In genomic region chr6:144566868-144567615, GRCh38 we compare ENCODE assay signal across 1 cellular context.
TF ChIP-seq lines count a peak whose summit lies in the region.

No MANE protein-coding gene starts in this region.

TF ChIP-seq in GM12878, 131 proteins besides CTCF, POLR2A, EP300 and RAD21 (continued from another document):
- TF ChIP-seq SKIL (IDR thresholded peaks at IDR 0.05; ENCODE audit: low read depth, poor library complexity, severe bottlenecking) (no peak), NR2C1 (IDR thresholded peaks at IDR 0.05) (no peak), BCL3 (IDR thresholded peaks at IDR 0.05; ENCODE audit: borderline replicate concordance, insufficient read depth, low read depth, low read length, poor library complexity, severe bottlenecking) (no peak), HDAC6 (IDR thresholded peaks at IDR 0.05; ENCODE audit: unreplicated experiment) (no peak), SREBF2 (IDR thresholded peaks at IDR 0.05; ENCODE audit: low read length) (no peak), NFIC (IDR thresholded peaks at IDR 0.05; ENCODE audit: low read depth, low read length) (no peak), ZBTB40 (IDR thresholded peaks at IDR 0.05; ENCODE audit: borderline replicate concordance) (no peak), SIN3A (IDR thresholded peaks at IDR 0.05; ENCODE audit: low read depth, low read length) (no peak), TCF3 (IDR thresholded peaks at IDR 0.05; ENCODE audit: borderline replicate concordance, insufficient read depth, low read depth, low read length) (no peak), SPI1 (IDR thresholded peaks at IDR 0.05; ENCODE audit: borderline replicate concordance, insufficient read depth, low read depth, low read length) (no peak), MAX (IDR thresholded peaks at IDR 0.05; ENCODE audit: low read depth, low read length) (no peak)
- TF ChIP-seq, protein P1, sequence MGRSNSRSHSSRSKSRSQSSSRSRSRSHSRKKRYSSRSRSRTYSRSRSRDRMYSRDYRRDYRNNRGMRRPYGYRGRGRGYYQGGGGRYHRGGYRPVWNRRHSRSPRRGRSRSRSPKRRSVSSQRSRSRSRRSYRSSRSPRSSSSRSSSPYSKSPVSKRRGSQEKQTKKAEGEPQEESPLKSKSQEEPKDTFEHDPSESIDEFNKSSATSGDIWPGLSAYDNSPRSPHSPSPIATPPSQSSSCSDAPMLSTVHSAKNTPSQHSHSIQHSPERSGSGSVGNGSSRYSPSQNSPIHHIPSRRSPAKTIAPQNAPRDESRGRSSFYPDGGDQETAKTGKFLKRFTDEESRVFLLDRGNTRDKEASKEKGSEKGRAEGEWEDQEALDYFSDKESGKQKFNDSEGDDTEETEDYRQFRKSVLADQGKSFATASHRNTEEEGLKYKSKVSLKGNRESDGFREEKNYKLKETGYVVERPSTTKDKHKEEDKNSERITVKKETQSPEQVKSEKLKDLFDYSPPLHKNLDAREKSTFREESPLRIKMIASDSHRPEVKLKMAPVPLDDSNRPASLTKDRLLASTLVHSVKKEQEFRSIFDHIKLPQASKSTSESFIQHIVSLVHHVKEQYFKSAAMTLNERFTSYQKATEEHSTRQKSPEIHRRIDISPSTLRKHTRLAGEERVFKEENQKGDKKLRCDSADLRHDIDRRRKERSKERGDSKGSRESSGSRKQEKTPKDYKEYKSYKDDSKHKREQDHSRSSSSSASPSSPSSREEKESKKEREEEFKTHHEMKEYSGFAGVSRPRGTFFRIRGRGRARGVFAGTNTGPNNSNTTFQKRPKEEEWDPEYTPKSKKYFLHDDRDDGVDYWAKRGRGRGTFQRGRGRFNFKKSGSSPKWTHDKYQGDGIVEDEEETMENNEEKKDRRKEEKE (IDR thresholded peaks at IDR 0.05) = no peak
